In the genomic region with DNA sequence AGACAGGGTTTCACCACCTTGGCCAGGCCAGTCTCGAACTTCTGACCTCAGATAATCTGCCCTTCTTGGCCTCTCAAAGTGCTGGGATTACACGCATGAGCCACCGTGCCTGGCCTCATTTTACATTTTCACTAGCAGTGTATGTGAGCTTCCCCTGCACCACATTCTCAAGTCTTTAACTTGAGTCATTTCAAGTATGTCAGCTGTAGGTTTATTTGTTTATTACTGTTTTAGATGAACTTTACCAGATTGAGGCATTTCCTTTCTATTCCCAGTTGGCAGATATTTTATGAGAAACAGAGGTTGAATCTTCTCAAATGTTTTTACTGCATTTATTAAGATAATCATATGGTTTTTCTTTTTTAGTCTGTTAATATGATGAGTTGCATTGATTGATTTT, we compare ENCODE assay signal across 29 cellular contexts.
DNase-seq lines count a peak whose midpoint lies in the region; ATAC-seq and TF ChIP-seq lines count a peak whose summit lies in the region.
"Had no signal": no experiment of that assay in that cellular context is flagged by ENCODE, and none has a peak within 500 bp of the region (broad histone marks: within the 10 kb centered on the region; RNA-seq: fewer than 3 reads in every experiment).

No MANE protein-coding gene starts in this region.

- CTCF ChIA-PET in PC-3 (lab: Charles Lee) (no interaction called here), MCF 10A (lab: Yijun Ruan, JAX) (no interaction called here)

- POLR2A ChIA-PET in PC-3 (lab: Charles Lee; ENCODE audit: unreplicated experiment) (interaction anchor here (0.7 kb wide), 1 partner anchor 129 kb away, joined by 3 read pairs; no protein-coding TSS in a partner anchor), MCF 10A (lab: Yijun Ruan, JAX) (no interaction called here)

- H3K27ac ChIP-seq in PC-3 (ENCODE audit: low read length) = peak overlapping the region; percentile 66
- H3K27ac ChIP-seq: breast epithelium, colonic mucosa, epithelial cell of prostate, gastrocnemius medialis, prostate gland, tibial artery had no signal

- peaks cover 27% of the 10 kb centered on the region for H3K4me1 ChIP-seq in PC-3 (ENCODE audit: insufficient read depth, low read length)
- H3K4me1 ChIP-seq: breast epithelium, colonic mucosa, gastrocnemius medialis, HAP-1, prostate gland, tibial artery had no signal

- ATAC-seq in PC-3 = peak; percentile 60
- no peak for ATAC-seq in HG03159 (IDR thresholded peaks at IDR 0.05; ENCODE audit: unreplicated experiment)
- ATAC-seq in HG02884 (IDR thresholded peaks at IDR 0.05; ENCODE audit: unreplicated experiment) = no peak
- ATAC-seq: gastrocnemius medialis, sciatic nerve had no signal

- no peaks in the 10 kb centered on the region for H3K9me2 ChIP-seq in PC-3 (replicated peaks; ENCODE audit: low read length)

- H3K36me3 Mint-ChIP-seq in MCF 10A (ENCODE audit: insufficient read depth, unreplicated experiment) = no peaks in the 10 kb centered on the region

- peak overlapping the region; percentile 48; the same call in 1 of the 2 replicates for H3K4me2 ChIP-seq in PC-3 (ENCODE audit: low read length)

- BruUV-seq in PC-3 (replicated peaks; lab: Mats Ljungman, UMichigan) (no TSS peak), MCF 10A (replicated peaks; lab: Mats Ljungman, UMichigan) (no TSS peak)

- no peaks in the 10 kb centered on the region for H3K27me3 ChIP-seq in PC-3 (ENCODE audit: low read length)
- H3K27me3 ChIP-seq: breast epithelium, colonic mucosa, gastrocnemius medialis, tibial artery had no signal

- H3K79me2 ChIP-seq in PC-3 (ENCODE audit: low read length) = no peaks in the 10 kb centered on the region

- peaks cover 15% of the 10 kb centered on the region for H3K9me3 Mint-ChIP-seq in MCF 10A (ENCODE audit: unreplicated experiment)

- H3K36me3 ChIP-seq in PC-3 (ENCODE audit: low read depth, low read length) = no peaks in the 10 kb centered on the region
- H3K36me3 ChIP-seq: breast epithelium, colonic mucosa, gastrocnemius medialis, HAP-1, prostate gland, tibial artery had no signal

- peaks cover 3% of the 10 kb centered on the region; the same call in 1 of the 2 replicates for H3K9me3 ChIP-seq in PC-3 (ENCODE audit: low read length)
- H3K9me3 ChIP-seq: colonic mucosa, gastrocnemius medialis, HAP-1, prostate gland had no signal

- no peak overlapping the region for H3K4me3 Mint-ChIP-seq in MCF 10A (ENCODE audit: unreplicated experiment)
- H3K4me3 Mint-ChIP-seq: CD8-positive, alpha-beta memory T cell; mesothelial cell of epicardium had no signal

- no peak overlapping the region for H2AFZ ChIP-seq in PC-3 (ENCODE audit: low read length)

- H3K4me3 ChIP-seq in PC-3 (ENCODE audit: low read length) = no peak overlapping the region
- H3K4me3 ChIP-seq: breast epithelium, colonic mucosa, gastrocnemius medialis, HAP-1, prostate gland, tibial artery had no signal

- H3F3A ChIP-seq in PC-3 (ENCODE audit: low read length, unreplicated experiment) = no peaks in the 10 kb centered on the region

- H3K27me3 Mint-ChIP-seq in MCF 10A (ENCODE audit: insufficient read depth, unreplicated experiment) = no peaks in the 10 kb centered on the region
- H3K27me3 Mint-ChIP-seq: CD8-positive, alpha-beta memory T cell had no signal

- H3K9ac ChIP-seq in PC-3 (ENCODE audit: low read length) = no peak overlapping the region

- no peaks in the 10 kb centered on the region for H4K20me1 ChIP-seq in PC-3 (ENCODE audit: low read length)

- peaks cover 11% of the 10 kb centered on the region for H3K4me1 Mint-ChIP-seq in MCF 10A (ENCODE audit: insufficient read depth, unreplicated experiment)
- H3K4me1 Mint-ChIP-seq: CD8-positive, alpha-beta memory T cell; mesothelial cell of epicardium had no signal

- intact Hi-C loops in PC-3 (cut with micrococcal nuclease) (no loop called here), MCF 10A (cut with micrococcal nuclease) (loop anchor here (10.0 kb wide), 1 partner anchor 111 kb away; a partner anchor contains a TSS)

- peak; percentile 86 for DNase-seq in EH (ENCODE audit: low read depth)
- DNase-seq in PC-3 = peak; percentile 40
- DNase-seq in dedifferentiated amniotic fluid mesenchymal stem cell (ENCODE audit: extremely low spot score) = peak; percentile 18
- DNase-seq in iris pigment epithelial cell (ENCODE audit: low read depth) = peak; percentile 66
- DNase-seq in MV-4-11 (lab: John Stamatoyannopoulos, UW) = no peak
- no peak for DNase-seq in MCF 10A (ENCODE audit: unreplicated experiment)
- DNase-seq: activated CD4-positive, alpha-beta T cell treated with anti-CD3 and anti-CD28 coated beads, Interleukin-2, amount 50 U/mL, for 48 hours; activated CD4-positive, CD25-positive, alpha-beta regulatory T cell treated with anti-CD3 and anti-CD28 coated beads, Interleukin-2, amount 50 U/mL, for 72 hours; activated naive CD4-positive, alpha-beta T cell treated with Interleukin-2 at 50 U/mL for 16 hours; CD8-positive, alpha-beta memory T cell; colonic mucosa; DMS 273 treated with DMSO at 0.1 percent for 48 hours; effector memory CD4-positive, alpha-beta T cell; gastrocnemius medialis; kidney glomerular epithelial cell; NCI-H1092 treated with DMSO at 0.1 percent for 48 hours; NCI-H1694 treated with DMSO at 0.1 percent for 48 hours; NCI-H446 treated with DMSO at 0.1 percent for 48 hours; stimulated activated CD4-positive, alpha-beta T cell treated with anti-CD3 and anti-CD28 coated beads, Interleukin-4, amount 100 ng/mL, for 1 hour; T-helper 2 cell; tibial artery had no signal

- no peak overlapping the region for H3K27ac Mint-ChIP-seq in MCF 10A (ENCODE audit: low read depth, unreplicated experiment)
- H3K27ac Mint-ChIP-seq: CD8-positive, alpha-beta memory T cell; mesothelial cell of epicardium had no signal

- no peak for TF ChIP-seq CTCF in PC-3 (conservative IDR thresholded peaks at IDR 0.05; ENCODE audit: low read depth, low read length)
- TF ChIP-seq CTCF in MCF 10A (IDR thresholded peaks at IDR 0.05; ENCODE audit: unreplicated experiment) = no peak

Comparison
In these comparisons a context has a peak if more than half of its experiments do, and no peak if none do; other contexts are left out.
1. DNase-seq: peak in EH (single experiment), PC-3 (single experiment), dedifferentiated amniotic fluid mesenchymal stem cell (single experiment) and iris pigment epithelial cell (single experiment); none in MV-4-11 (single experiment) and MCF 10A (single experiment).